In the genomic region with DNA sequence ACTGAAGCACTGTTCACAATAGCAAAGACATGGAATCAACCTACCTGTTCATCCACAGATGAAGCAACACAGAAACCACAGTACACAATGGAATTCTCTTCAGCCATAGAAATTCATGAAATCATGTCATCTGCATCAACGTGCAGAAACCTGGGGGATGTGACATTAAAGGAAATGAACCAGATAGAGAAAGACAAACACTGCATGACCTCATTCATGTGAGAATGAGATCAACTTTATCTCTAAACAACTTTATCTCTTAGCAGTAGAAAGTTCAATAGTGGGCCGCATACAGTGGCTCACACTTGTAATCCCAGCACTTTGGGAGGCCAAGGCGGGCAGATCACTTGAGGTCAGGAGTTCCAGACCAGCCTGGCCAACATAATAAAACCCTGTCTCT, we compare ENCODE assay signal across 31 cellular contexts. TPM values are rescaled to one million over a fixed set of nuclear protein-coding genes. Genes with fewer than 3 reads are reported as not detected.
"Had no signal": no experiment of that assay in that cellular context is flagged by ENCODE, and none has a peak within 500 bp of the region (broad histone marks: within the 10 kb centered on the region; RNA-seq: fewer than 3 reads in every experiment).

No MANE protein-coding gene starts in this region.

- H3K9me3 ChIP-seq: ascending aorta, breast epithelium, esophagus muscularis mucosa, gastrocnemius medialis had no signal

- ATAC-seq: activated naive CD4-positive, alpha-beta T cell treated with anti-CD3 and anti-CD28 coated beads, Interleukin-2, amount 50 U/mL, for 72 hours; activated T-cell treated with anti-CD3 and anti-CD28 coated beads, Interleukin-2, amount 50 U/mL, for 72 hours; foreskin keratinocyte; gastrocnemius medialis had no signal

- H3K27me3 ChIP-seq: ascending aorta, breast epithelium had no signal

- H3K4me3 ChIP-seq: ascending aorta, breast epithelium, coronary artery, dorsolateral prefrontal cortex, esophagus muscularis mucosa, gastrocnemius medialis had no signal

- H3K27ac ChIP-seq: ascending aorta, breast epithelium, coronary artery, dorsolateral prefrontal cortex, esophagus muscularis mucosa, foreskin keratinocyte, gastrocnemius medialis had no signal

- DNase-seq: activated CD4-positive, alpha-beta memory T cell treated with anti-CD3 and anti-CD28 coated beads, Interleukin-2, amount 10 ng/mL, durations not matched to agents 7 days and 5 days; activated CD4-positive, alpha-beta T cell treated with anti-CD3 and anti-CD28 coated beads for 1 hour; activated CD4-positive, alpha-beta T cell treated with anti-CD3 and anti-CD28 coated beads for 4 hours; activated CD4-positive, alpha-beta T cell treated with anti-CD3 and anti-CD28 coated beads, Interleukin-2, amount 10 ng/mL, durations not matched to agents 7 days and 5 days; activated CD4-positive, alpha-beta T cell treated with anti-CD3 and anti-CD28 coated beads, Interleukin-2, amount 50 U/mL, for 4 hours; activated CD8-positive, alpha-beta memory T cell treated with anti-CD3 and anti-CD28 coated beads, Interleukin-2, amount 50 U/mL, for 48 hours; activated gamma-delta T cell; activated naive CD4-positive, alpha-beta T cell; activated naive CD4-positive, alpha-beta T cell treated with anti-CD3 and anti-CD28 coated beads, Interleukin-2, amount 10 ng/mL, durations not matched to agents 7 days and 5 days; activated naive CD8-positive, alpha-beta T cell treated with anti-CD3 and anti-CD28 coated beads, Interleukin-2, amount 10 ng/mL, durations not matched to agents 7 days and 5 days; activated T-cell treated with anti-CD3 and anti-CD28 coated beads for 4 hours; activated T-cell treated with anti-CD3 and anti-CD28 coated beads, Interleukin-2, amount 50 U/mL, for 24 hours; activated T-cell treated with anti-CD3 and anti-CD28 coated beads, Interleukin-2, amount 50 U/mL, for 72 hours; dorsolateral prefrontal cortex; effector memory CD4-positive, alpha-beta T cell; erythroblast; foreskin keratinocyte; gastrocnemius medialis; glutamatergic neuron; T-helper 2 cell had no signal

- H3K9me3 Mint-ChIP-seq: activated naive CD4-positive, alpha-beta T cell treated with anti-CD3 and anti-CD28 coated beads, Interleukin-2, amount 50 U/mL, for 72 hours; central memory CD8-positive, alpha-beta T cell had no signal

- H3K36me3 ChIP-seq: ascending aorta, breast epithelium, esophagus muscularis mucosa, gastrocnemius medialis had no signal

- H3K27ac Mint-ChIP-seq: activated CD4-positive, alpha-beta memory T cell treated with anti-CD3 and anti-CD28 coated beads, Interleukin-2, amount 10 ng/mL, durations not matched to agents 7 days and 5 days; activated CD4-positive, alpha-beta T cell treated with anti-CD3 and anti-CD28 coated beads, Interleukin-2, amount 10 ng/mL, durations not matched to agents 7 days and 5 days; activated naive CD4-positive, alpha-beta T cell treated with anti-CD3 and anti-CD28 coated beads, Interleukin-2, amount 10 ng/mL, durations not matched to agents 7 days and 5 days; activated naive CD4-positive, alpha-beta T cell treated with anti-CD3 and anti-CD28 coated beads, Interleukin-2, amount 50 U/mL, for 72 hours; activated naive CD8-positive, alpha-beta T cell treated with anti-CD3 and anti-CD28 coated beads, Interleukin-2, amount 10 ng/mL, durations not matched to agents 7 days and 5 days; activated T-cell treated with anti-CD3 and anti-CD28 coated beads, Interleukin-2, amount 50 U/mL, for 24 hours; activated T-cell treated with anti-CD3 and anti-CD28 coated beads, Interleukin-2, amount 50 U/mL, for 72 hours; brain; dendritic cell treated with granulocyte-macrophage colony-stimulating factor and Interleukin-4, amounts not matched to agents 40 ng/mL and 50 ng/mL, for 4 days had no signal

- H3K4me1 ChIP-seq: ascending aorta, breast epithelium, esophagus muscularis mucosa, foreskin keratinocyte, gastrocnemius medialis had no signal

- H3K4me1 Mint-ChIP-seq: activated CD4-positive, alpha-beta memory T cell treated with anti-CD3 and anti-CD28 coated beads, Interleukin-2, amount 10 ng/mL, durations not matched to agents 7 days and 5 days; activated CD4-positive, alpha-beta T cell treated with anti-CD3 and anti-CD28 coated beads, Interleukin-2, amount 10 ng/mL, durations not matched to agents 7 days and 5 days; activated naive CD4-positive, alpha-beta T cell treated with anti-CD3 and anti-CD28 coated beads, Interleukin-2, amount 10 ng/mL, durations not matched to agents 7 days and 5 days; activated naive CD8-positive, alpha-beta T cell treated with anti-CD3 and anti-CD28 coated beads, Interleukin-2, amount 10 ng/mL, durations not matched to agents 7 days and 5 days; brain; central memory CD8-positive, alpha-beta T cell had no signal

- H3K4me3 Mint-ChIP-seq: activated CD4-positive, alpha-beta memory T cell treated with anti-CD3 and anti-CD28 coated beads, Interleukin-2, amount 10 ng/mL, durations not matched to agents 7 days and 5 days; activated CD4-positive, alpha-beta T cell treated with anti-CD3 and anti-CD28 coated beads, Interleukin-2, amount 10 ng/mL, durations not matched to agents 7 days and 5 days; activated naive CD4-positive, alpha-beta T cell treated with anti-CD3 and anti-CD28 coated beads, Interleukin-2, amount 10 ng/mL, durations not matched to agents 7 days and 5 days; activated naive CD8-positive, alpha-beta T cell treated with anti-CD3 and anti-CD28 coated beads, Interleukin-2, amount 10 ng/mL, durations not matched to agents 7 days and 5 days; activated T-cell treated with anti-CD3 and anti-CD28 coated beads, Interleukin-2, amount 50 U/mL, for 24 hours; activated T-cell treated with anti-CD3 and anti-CD28 coated beads, Interleukin-2, amount 50 U/mL, for 72 hours; brain; central memory CD8-positive, alpha-beta T cell; dendritic cell treated with granulocyte-macrophage colony-stimulating factor and Interleukin-4, amounts not matched to agents 40 ng/mL and 50 ng/mL, for 4 days had no signal

- H3K36me3 Mint-ChIP-seq: activated naive CD4-positive, alpha-beta T cell treated with anti-CD3 and anti-CD28 coated beads, Interleukin-2, amount 10 ng/mL, durations not matched to agents 7 days and 5 days; brain had no signal

RNA-seq across cellular contexts. Expression of a gene that starts 19.9 kb away (rescaled TPM):
- total RNA-seq: activated CD4-positive, alpha-beta memory T cell treated with anti-CD3 and anti-CD28 coated beads, Interleukin-2, amount 10 ng/mL, durations not matched to agents 7 days and 5 days; activated CD4-positive, alpha-beta T cell treated with anti-CD3 and anti-CD28 coated beads, Interleukin-2, amount 10 ng/mL, durations not matched to agents 7 days and 5 days; activated naive CD4-positive, alpha-beta T cell treated with anti-CD3 and anti-CD28 coated beads, Interleukin-2, amount 50 U/mL, for 72 hours; activated naive CD8-positive, alpha-beta T cell treated with anti-CD3 and anti-CD28 coated beads, Interleukin-2, amount 10 ng/mL, durations not matched to agents 7 days and 5 days; activated T-cell treated with anti-CD3 and anti-CD28 coated beads, Interleukin-2, amount 50 U/mL, for 72 hours; ascending aorta; cardiac septum; cerebellum; esophagus muscularis mucosa; foreskin keratinocyte; gastrocnemius medialis; T-helper 1 cell treated with Interleukin-12 subunit alpha and Interleukin-12 subunit beta and Interleukin-4 antibody, amounts not matched to agents 30 ng/mL and 1 ng/mL, for 36 hours had no signal
- polyA plus RNA-seq: foreskin keratinocyte had no signal
